8 cellular contexts compared by ENCODE assay signal in genomic region chr9:124941689-124942561, GRCh38. TPM values are rescaled to one million over a fixed set of nuclear protein-coding genes. Genes with fewer than 3 reads are reported as not detected.
DNase-seq lines count a peak whose midpoint lies in the region.

No MANE protein-coding gene starts in this region.

- no CpG with 5 or more reads among the region's 30 CpGs for WGBS in mesendoderm (ENCODE audit: extremely low coverage, insufficient coverage, low lambda C conversion rate)

- no peak overlapping the region for H2BK120ac ChIP-seq in mesendoderm (ENCODE audit: low read depth, low read length)

- CTCF ChIA-PET in activated CD4-positive, alpha-beta memory T cell treated with anti-CD3 and anti-CD28 coated beads, Interleukin-2, amount 10 ng/mL, durations not matched to agents 7 days and 5 days (lab: Charles Lee), result interaction anchor here (1.0 to 1.6 kb wide), 3 partner anchors 12 to 202 kb away, joined by 3 to 11 read pairs (median 4); partner anchors contain the start of gene SCAI

- H3K18ac ChIP-seq in mesendoderm (ENCODE audit: low read length), result no peak overlapping the region

- H3K4ac ChIP-seq in mesendoderm (ENCODE audit: low read depth, low read length), result no peak overlapping the region

- H3K27ac ChIP-seq in effector memory CD4-positive, alpha-beta T cell (ENCODE audit: insufficient read depth, low read length, poor library complexity, severe bottlenecking), result peak overlapping the region; percentile 93
- peak overlapping the region; percentile 74 for H3K27ac ChIP-seq in mesendoderm (ENCODE audit: low read depth, low read length)

- POLR2A ChIA-PET in activated CD4-positive, alpha-beta memory T cell treated with anti-CD3 and anti-CD28 coated beads, Interleukin-2, amount 10 ng/mL, durations not matched to agents 7 days and 5 days (lab: Charles Lee), result interaction anchor here (0.8 to 2.2 kb wide), 16 partner anchors 8 to 321 kb away, joined by 3 to 29 read pairs (median 7); partner anchors contain the start of genes ARPC5L, HSPA5, PPP6C and RPL35

- H3K27me3 Mint-ChIP-seq in activated CD4-positive, alpha-beta memory T cell treated with anti-CD3 and anti-CD28 coated beads, Interleukin-2, amount 10 ng/mL, durations not matched to agents 7 days and 5 days, result no peaks in the 10 kb centered on the region

- H3K4me3 ChIP-seq in HAP-1, result peak overlapping the region; percentile 86
- H3K4me3 ChIP-seq in effector memory CD4-positive, alpha-beta T cell (ENCODE audit: insufficient read depth, low read depth, low read length, poor library complexity, severe bottlenecking), result peak overlapping the region; percentile 96
- H3K4me3 ChIP-seq in mesendoderm (ENCODE audit: low read length), result peak overlapping the region; percentile 84

- no peaks in the 10 kb centered on the region for H3K9me3 Mint-ChIP-seq in activated CD4-positive, alpha-beta memory T cell treated with anti-CD3 and anti-CD28 coated beads, Interleukin-2, amount 10 ng/mL, durations not matched to agents 7 days and 5 days

- H3K9me3 ChIP-seq in ES-I3 (ENCODE audit: control insufficient read depth, insufficient read depth, low read length) (no peaks in the 10 kb centered on the region), HAP-1 (no peaks in the 10 kb centered on the region)
- H3K9me3 ChIP-seq in effector memory CD4-positive, alpha-beta T cell (ENCODE audit: control insufficient read depth, low read length), result no peaks in the 10 kb centered on the region

- H4K8ac ChIP-seq in mesendoderm (ENCODE audit: low read depth, low read length), result no peak overlapping the region

- no peak overlapping the region for H2BK5ac ChIP-seq in mesendoderm (ENCODE audit: low read length)

- no peak overlapping the region for H4K5ac ChIP-seq in mesendoderm (ENCODE audit: low read length)

- peak overlapping the region; percentile 93 for H3K56ac ChIP-seq in mesendoderm (ENCODE audit: low read length)

- H3K4me3 Mint-ChIP-seq in activated CD4-positive, alpha-beta memory T cell treated with anti-CD3 and anti-CD28 coated beads, Interleukin-2, amount 10 ng/mL, durations not matched to agents 7 days and 5 days, result peak overlapping the region; percentile 97

- H3K79me2 ChIP-seq in mesendoderm (ENCODE audit: control insufficient read depth, insufficient read depth, low read length), result no peaks in the 10 kb centered on the region

- no peak overlapping the region for H2AK5ac ChIP-seq in mesendoderm (ENCODE audit: low read length)

- H3K4me1 ChIP-seq in ES-I3 (ENCODE audit: insufficient read depth, low read length), result 0 out of 2 replicates have a peak, but pooled peaks cover 5% of the 10 kb centered on the region
- H3K4me1 ChIP-seq in HAP-1, result peaks cover 17% of the 10 kb centered on the region
- H3K4me1 ChIP-seq in effector memory CD4-positive, alpha-beta T cell (ENCODE audit: control insufficient read depth, insufficient read depth, low read length, poor library complexity, severe bottlenecking), result peaks cover 16% of the 10 kb centered on the region
- no peaks in the 10 kb centered on the region for H3K4me1 ChIP-seq in mesendoderm (ENCODE audit: control insufficient read depth, low read depth, low read length)

- H3K9ac ChIP-seq in ES-I3 (ENCODE audit: low read depth, low read length) (peak overlapping the region; percentile 82), mesendoderm (ENCODE audit: low read length) (peak overlapping the region; percentile 81)

- H3K4me2 ChIP-seq in mesendoderm (ENCODE audit: low read length), result peak overlapping the region; percentile 63

- H3K23ac ChIP-seq in mesendoderm (ENCODE audit: low read length), result no peak overlapping the region

- H3K36me3 Mint-ChIP-seq in activated CD4-positive, alpha-beta memory T cell treated with anti-CD3 and anti-CD28 coated beads, Interleukin-2, amount 10 ng/mL, durations not matched to agents 7 days and 5 days (ENCODE audit: low read depth), result peaks cover 25% of the 10 kb centered on the region

- no peak overlapping the region for H2BK15ac ChIP-seq in mesendoderm (replicated peaks; ENCODE audit: low read depth)

- DNase-seq in HAP-1 (ENCODE audit: low spot score in 2 of 2), result peak; percentile 9 to 58
- peak; percentile 79 for DNase-seq in NAMALWA (ENCODE audit: low spot score)
- DNase-seq in activated CD4-positive, alpha-beta memory T cell treated with anti-CD3 and anti-CD28 coated beads, Interleukin-2, amount 10 ng/mL, durations not matched to agents 7 days and 5 days, result peak; percentile 78
- peak; percentile 30 to 49 (median 46) for DNase-seq in effector memory CD4-positive, alpha-beta T cell
- peak; percentile 63 for DNase-seq in mesendoderm
- peak; percentile 20 to 27 for DNase-seq in stimulated activated CD8-positive, alpha-beta memory T cell treated with anti-CD3 and anti-CD28 coated beads, Interleukin-15, amount 100 ng/mL, for 4 hours (ENCODE audit: low read depth in 2 of 2)
- DNase-seq in germinal center (ENCODE audit: low spot score), result no peak

- no peaks in the 10 kb centered on the region for H3K36me3 ChIP-seq in ES-I3 (ENCODE audit: insufficient read depth, low read length)
- H3K36me3 ChIP-seq in HAP-1 (replicated peaks), result peaks cover 6% of the 10 kb centered on the region
- H3K36me3 ChIP-seq in effector memory CD4-positive, alpha-beta T cell (ENCODE audit: control insufficient read depth, insufficient read depth, low read length), result no peaks in the 10 kb centered on the region
- H3K36me3 ChIP-seq in mesendoderm (ENCODE audit: control insufficient read depth, insufficient read depth, low read length), result no peaks in the 10 kb centered on the region

- H3K27me3 ChIP-seq in HAP-1 (ENCODE audit: low read depth) (no peaks in the 10 kb centered on the region), mesendoderm (ENCODE audit: insufficient read depth, low read length, poor library complexity) (no peaks in the 10 kb centered on the region)
- H3K27me3 ChIP-seq in effector memory CD4-positive, alpha-beta T cell (replicated peaks; ENCODE audit: control insufficient read depth, insufficient read depth, low read length, poor library complexity, severe bottlenecking), result no peaks in the 10 kb centered on the region

- in situ Hi-C loops in HAP-1 (cut with MboI; ENCODE audit: low sequenced_read_pairs), result no loop called here

- H3K79me1 ChIP-seq in mesendoderm (ENCODE audit: low read length), result no peaks in the 10 kb centered on the region

- peaks cover 30% of the 10 kb centered on the region for H3K4me1 Mint-ChIP-seq in activated CD4-positive, alpha-beta memory T cell treated with anti-CD3 and anti-CD28 coated beads, Interleukin-2, amount 10 ng/mL, durations not matched to agents 7 days and 5 days

- H3K27ac Mint-ChIP-seq in activated CD4-positive, alpha-beta memory T cell treated with anti-CD3 and anti-CD28 coated beads, Interleukin-2, amount 10 ng/mL, durations not matched to agents 7 days and 5 days, result peak overlapping the region; percentile 97

RNA-seq across cellular contexts. Expression of gene GOLGA1, which starts 1.0 kb away (rescaled TPM):
- total RNA-seq in activated CD4-positive, alpha-beta memory T cell treated with anti-CD3 and anti-CD28 coated beads, Interleukin-2, amount 10 ng/mL, durations not matched to agents 7 days and 5 days, result 10 to 100 TPM; 18.0 to 19.7 TPM
- 4.2 TPM for polyA plus RNA-seq in mesendoderm (2013, experiment 1 of 2)
- polyA plus RNA-seq in mesendoderm (2013, experiment 2 of 2), result 4.6 TPM
